In the genomic region with DNA sequence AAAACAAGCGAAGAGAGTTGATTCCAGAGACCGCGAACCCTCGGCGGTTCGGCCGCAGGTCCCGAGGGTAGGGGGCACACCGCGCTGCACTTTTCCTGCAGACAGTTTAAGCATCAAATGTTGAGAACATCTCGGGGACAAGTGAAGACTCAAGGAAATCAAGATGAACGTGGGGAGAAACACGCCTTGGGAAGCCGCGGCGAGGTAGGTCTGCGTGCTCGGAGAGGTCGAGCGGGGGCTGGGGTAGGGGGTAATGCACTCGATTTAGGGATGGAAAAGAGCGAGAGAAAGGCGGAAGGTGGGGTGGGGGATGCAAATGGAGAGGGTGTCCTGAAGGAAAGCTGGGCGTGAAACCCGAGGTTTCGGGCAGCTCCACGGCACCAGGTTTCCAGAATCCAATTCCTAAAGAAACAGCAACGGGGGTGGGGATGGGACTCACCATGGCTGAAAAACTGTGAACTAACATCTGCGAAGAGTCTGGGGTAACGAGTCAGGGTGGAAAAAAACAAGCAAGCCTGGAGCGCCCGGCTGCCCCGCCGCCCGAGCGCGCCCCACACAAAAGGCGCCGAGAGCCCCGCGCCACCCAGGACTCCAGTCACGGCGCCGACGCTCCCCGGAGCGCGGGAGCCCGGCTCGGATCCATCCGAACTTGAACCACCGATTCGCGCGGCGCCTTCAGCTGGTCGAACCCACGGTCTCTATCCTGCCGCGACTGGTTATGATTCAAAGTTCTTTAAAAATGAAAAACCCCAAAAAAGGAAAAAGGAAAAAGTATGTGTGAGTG, we compare ENCODE assay signal across 8 cellular contexts. TPM values are rescaled to one million over a fixed set of nuclear protein-coding genes. Genes with fewer than 3 reads are reported as not detected.
A peak's percentile ranks its signal among the peaks of the same experiment; 100 is the strongest.
DNase-seq lines count a peak whose midpoint lies in the region; ATAC-seq, FAIRE-seq and TF ChIP-seq lines count a peak whose summit lies in the region.

No MANE protein-coding gene starts in this region.

- 66% methylated on average over 60 of the region's 60 CpGs for WGBS in HepG2 (ENCODE audit: low lambda C conversion rate)

- ATAC-seq in HepG2 = no peak

- H3K9ac ChIP-seq in adipocyte (ENCODE audit: low read length) (no peak overlapping the region), HepG2 (ENCODE audit: insufficient read depth, low read depth, low read length) (no peak overlapping the region)

- intact Hi-C loops in HepG2 (cut with micrococcal nuclease; ENCODE audit: unreplicated experiment) = no loop called here
- intact Hi-C loops in tibial artery (cut with DNase I; ENCODE audit: low total_unique reads) = no loop called here

- H3K27ac ChIP-seq in 22Rv1 (peak overlapping the region; percentile 99), HEK293 (ENCODE audit: extremely low read depth, low read depth, low read length) (peak overlapping the region; percentile 99), HepG2 (ENCODE audit: extremely low read length, insufficient read depth, low read length) (no peak overlapping the region), tibial artery (peak overlapping the region; percentile 1 to 89)

- H3K4me2 ChIP-seq in HepG2 (ENCODE audit: low read depth, low read length) = peak overlapping the region; percentile 61; the same call in 1 of the 2 replicates

- no peak for TF ChIP-seq RAD21 in HepG2 (CRISPR knock-in tag; IDR thresholded peaks at IDR 0.05)

- no peaks in the 10 kb centered on the region; the same call in 1 of the 2 replicates for H4K20me1 ChIP-seq in HepG2 (ENCODE audit: insufficient read depth, low read length)

- POLR2A ChIA-PET in HEK293 (lab: Yijun Ruan, JAX) = interaction anchor here (0.6 to 5.5 kb wide), 5 partner anchors 7 to 378 kb away, joined by 4 to 112 read pairs (median 7); no protein-coding TSS in a partner anchor
- POLR2A ChIA-PET in HepG2 (lab: Yijun Ruan, JAX) = no interaction called here

- TF ChIP-seq POLR2A in HepG2 (IDR thresholded peaks at IDR 0.05; ENCODE audit: insufficient read depth in 1 of 2, low read depth in 2 of 2, low read length in 2 of 2) = no peak

- H3K36me3 ChIP-seq in HEK293 (ENCODE audit: control insufficient read depth in 2 of 2, insufficient read depth in 1 of 2, low read length in 2 of 2) = peaks cover 0 to 25% of the 10 kb centered on the region in 2 experiments; a peak in 1 of 3 replicates
- no peaks in the 10 kb centered on the region for H3K36me3 ChIP-seq in adipocyte (ENCODE audit: control insufficient read depth, insufficient read depth, low read length, severe bottlenecking)
- H3K36me3 ChIP-seq in HepG2 (replicated peaks in 1 of 2; ENCODE audit: control insufficient read depth in 1 of 2, insufficient read depth in 2 of 2, low read length in 2 of 2) = no peaks in the 10 kb centered on the region
- no peaks in the 10 kb centered on the region for H3K36me3 ChIP-seq in tibial artery

- DNase-seq in adipocyte (ENCODE audit: low read depth) (peak; percentile 69), HepG2 (ENCODE audit: low spot score) (no peak), tibial artery (no peak), SK-N-DZ (ENCODE audit: low spot score) (no peak), cerebellum (ENCODE audit: low spot score) (no peak), NCI-H226 (no peak)

- H3K27me3 ChIP-seq in adipocyte (replicated peaks; ENCODE audit: control insufficient read depth, insufficient read depth, low read length) (peaks cover 76% of the 10 kb centered on the region), HepG2 (ENCODE audit: control insufficient read depth in 1 of 2, insufficient read depth in 2 of 2, low read length in 2 of 2) (peaks cover 11 to 79% of the 10 kb centered on the region in 2 experiments), tibial artery (peaks cover 0 to 92% of the 10 kb centered on the region in 2 donors)

- H3K4me1 ChIP-seq in HEK293 (ENCODE audit: control insufficient read depth, insufficient read depth, low read length) = peaks cover 22% of the 10 kb centered on the region
- peaks cover 21% of the 10 kb centered on the region for H3K4me1 ChIP-seq in adipocyte (ENCODE audit: control insufficient read depth, insufficient read depth, low read length)
- H3K4me1 ChIP-seq in HepG2 (ENCODE audit: insufficient read depth, low read length) = no peaks in the 10 kb centered on the region
- H3K4me1 ChIP-seq in tibial artery = peaks cover 9 to 43% (median 41%) of the 10 kb centered on the region in 4 donors

- H2AFZ ChIP-seq in HepG2 (ENCODE audit: low read length) = no peak overlapping the region

- no peak for TF ChIP-seq CTCF in 22Rv1 (IDR thresholded peaks at IDR 0.05)
- TF ChIP-seq CTCF in HEK293 (tag by site-specific recombination; IDR thresholded peaks at IDR 0.05) = no peak
- TF ChIP-seq CTCF in HepG2 (CRISPR knock-in tag; IDR thresholded peaks at IDR 0.05) = no peak
- TF ChIP-seq CTCF in tibial artery (IDR thresholded peaks at IDR 0.05) = no peak

- TF ChIP-seq EP300 in HepG2 (IDR thresholded peaks at IDR 0.05; ENCODE audit: low read depth in 2 of 2, low read length in 2 of 2) (no peak), HepG2 (CRISPR knock-in tag; IDR thresholded peaks at IDR 0.05; ENCODE audit: borderline replicate concordance) (no peak)

- no peaks in the 10 kb centered on the region for H3K79me2 ChIP-seq in HepG2 (ENCODE audit: insufficient read depth, low read length)

- H3K9me3 ChIP-seq in HEK293 (ENCODE audit: control insufficient read depth, insufficient read depth, low read depth, low read length) = no peaks in the 10 kb centered on the region
- H3K9me3 ChIP-seq in adipocyte (ENCODE audit: control insufficient read depth, low read length) = peaks cover 3% of the 10 kb centered on the region
- no peaks in the 10 kb centered on the region for H3K9me3 ChIP-seq in HepG2 (ENCODE audit: low read length)
- H3K9me3 ChIP-seq in tibial artery = no peaks in the 10 kb centered on the region

- no TSS peak for BruUV-seq in HepG2 (replicated peaks; lab: Mats Ljungman, UMichigan)

- in situ Hi-C loops in HepG2 (cut with HindIII; ENCODE audit: extremely low pct_ligation_motif_present, low pct_unique_long_range_greater_than_20kb) = no loop called here

- CTCF ChIA-PET in HEK293 (lab: Yijun Ruan, JAX) (interaction anchor here (0.6 to 0.8 kb wide), 2 partner anchors 60 to 944 kb away, joined by 3 read pairs; no protein-coding TSS in a partner anchor), HepG2 (lab: Yijun Ruan, JAX; ENCODE audit: low intra/inter-chr PET ratio, low total read pairs) (no interaction called here)

- FAIRE-seq in HepG2 (lab: Jason Lieb, UNC) = no peak

- H3K4me3 ChIP-seq in HEK293 (ENCODE audit: low read depth, low read length) (peak overlapping the region; percentile 88), adipocyte (ENCODE audit: low read length) (peak overlapping the region; percentile 86), HepG2 (replicated peaks in 1 of 3; ENCODE audit: insufficient read depth in 1 of 3, low read depth in 2 of 3, low read length in 3 of 3) (no peak overlapping the region), tibial artery (peak overlapping the region; percentile 72 to 78)

TF ChIP-seq in HepG2, 621 proteins besides CTCF, POLR2A, EP300 and RAD21:
- TF ChIP-seq EZH2 (conservative IDR thresholded peaks at IDR 0.05; ENCODE audit: low read depth, low read length) = peak; percentile 29; the same call in 1 of the 2 replicates
- no peak for TF ChIP-seq BCL3 (CRISPR knock-in tag; IDR thresholded peaks at IDR 0.05)
- TF ChIP-seq ZNF776 (CRISPR knock-in tag; IDR thresholded peaks at IDR 0.05) = no peak
- TF ChIP-seq ZNF891 (CRISPR knock-in tag; IDR thresholded peaks at IDR 0.05) = no peak
- TF ChIP-seq SMAD9 (CRISPR knock-in tag; IDR thresholded peaks at IDR 0.05) = no peak
- no peak for TF ChIP-seq ZNF101 (CRISPR knock-in tag; IDR thresholded peaks at IDR 0.05; ENCODE audit: borderline replicate concordance, low read depth)
- TF ChIP-seq ZNF674 (CRISPR knock-in tag; IDR thresholded peaks at IDR 0.05; ENCODE audit: low read depth) = no peak
- TF ChIP-seq ATRX (CRISPR knock-in tag; IDR thresholded peaks at IDR 0.05; ENCODE audit: borderline replicate concordance) = no peak
- TF ChIP-seq CBFB (CRISPR knock-in tag; IDR thresholded peaks at IDR 0.05) = no peak

RNA-seq across cellular contexts. Expression of gene TFAP2A, which starts 3.6 kb away (rescaled TPM):
- total RNA-seq in HepG2 (2016; rRNA removed; fragmentation: Illumina TruSeq; extraction: Trizol) (not detected in 2 replicates), cerebellum (17.1 TPM)
- total RNA-seq in HepG2 (2016; cell fraction: cytosol; rRNA removed; fragmentation: Illumina TruSeq; extraction: Trizol; ENCODE audit: low read depth) = not detected in 2 replicates
- not detected in 2 replicates for total RNA-seq in HepG2 (2016; cell fraction: insoluble cytoplasmic fraction; rRNA removed; fragmentation: Illumina TruSeq; extraction: Trizol)
- total RNA-seq in HepG2 (2016; cell fraction: membrane; rRNA removed; fragmentation: Illumina TruSeq; extraction: Trizol) = not detected in 2 replicates
- not detected in 2 replicates for total RNA-seq in HepG2 (2016; cell fraction: nucleus; rRNA removed; fragmentation: Illumina TruSeq; extraction: Trizol)
- not detected in 2 replicates for polyA plus RNA-seq in HepG2 (2011; rRNA removed)
- 0.04 and 0.09 TPM in 2 replicates for polyA plus RNA-seq in HepG2 (2011; cell fraction: cytosol; rRNA removed)
- polyA plus RNA-seq in HepG2 (2011; cell fraction: nucleus; rRNA removed) = not detected in 2 replicates
- polyA plus RNA-seq in HepG2 (2012) = not detected in 2 replicates
- not detected in 2 replicates for polyA plus RNA-seq in HepG2 (2016; cell fraction: cytosol; fragmentation: Illumina TruSeq; extraction: Trizol; ENCODE audit: low read depth)
- not detected in 2 replicates for polyA plus RNA-seq in HepG2 (2016; cell fraction: insoluble cytoplasmic fraction; fragmentation: Illumina TruSeq; extraction: Trizol; ENCODE audit: low read depth)
- not detected in 2 replicates for polyA plus RNA-seq in HepG2 (2016; cell fraction: membrane; fragmentation: Illumina TruSeq; extraction: Trizol; ENCODE audit: low read depth)
- not detected in 2 replicates for polyA plus RNA-seq in HepG2 (2016; cell fraction: nucleus; fragmentation: Illumina TruSeq; extraction: Trizol; ENCODE audit: insufficient read depth, low read depth)
- polyA minus RNA-seq in HepG2 (2011; rRNA and poly(A)+ RNA removed; ENCODE audit: low replicate concordance) = 48.3 TPM in 1 of 2 replicates, not detected in the other
- 0.99 and 2.1 TPM in 2 replicates for polyA minus RNA-seq in HepG2 (2011; cell fraction: cytosol; rRNA and poly(A)+ RNA removed)
- polyA minus RNA-seq in HepG2 (2011; cell fraction: nucleus; rRNA and poly(A)+ RNA removed) = 0.25 and 1.2 TPM in 2 replicates
- not detected in 2 replicates for polyA plus RNA-seq in SK-N-DZ (2014; cell fraction: cytosol; rRNA removed)
- polyA plus RNA-seq in SK-N-DZ (2014; cell fraction: nucleus; rRNA removed) = not detected in 2 replicates

Comparison
In these comparisons a context has a peak if more than half of its experiments do, and no peak if none do; other contexts are left out.
1. H3K4me3 ChIP-seq: peak in HEK293 (single experiment), adipocyte (single experiment) and tibial artery (2 of 2); none in HepG2 (0 of 3).
2. RNA of gene TFAP2A, which starts 3.6 kb away (total RNA-seq): 17.1 TPM in cerebellum (single experiment); not detected in HepG2; every median in the first group is over 10 times any median in the second.